ENCODE assay signal across 23 cellular contexts in genomic region chr2:15619938-15620337, GRCh38.
"Had no signal": no experiment of that assay in that cellular context is flagged by ENCODE, and none has a peak within 500 bp of the region (broad histone marks: within the 10 kb centered on the region; RNA-seq: fewer than 3 reads in every experiment).

No MANE protein-coding gene starts in this region.

- DNase-seq: stimulated activated CD4-positive, alpha-beta T cell treated with anti-CD3 and anti-CD28 coated beads, Interleukin-2, amount 100 ng/mL, for 48 hours; stimulated activated CD4-positive, alpha-beta T cell treated with anti-CD3 and anti-CD28 coated beads, Interleukin-4, amount 100 ng/mL, for 1 hour; stimulated activated CD4-positive, alpha-beta T cell treated with anti-CD3 and anti-CD28 coated beads, Interleukin-4, amount 100 ng/mL, for 24 hours; stimulated activated CD4-positive, alpha-beta T cell treated with anti-CD3 and anti-CD28 coated beads, Interleukin-4, amount 100 ng/mL, for 4 hours; stimulated activated CD8-positive, alpha-beta memory T cell treated with anti-CD3 and anti-CD28 coated beads, Interleukin-4, amount 100 ng/mL, for 48 hours; stimulated activated naive B cell treated with anti-CD40 and anti-IgM and Interleukin-4, amounts not matched to agents 10 μg/mL and 1 μg/mL and 100 μg/mL, for 72 hours; stimulated activated naive CD4-positive, alpha-beta T cell; stimulated activated naive CD4-positive, alpha-beta T cell treated with Interleukin-2 at 50 U/mL for 16 hours; stimulated activated naive CD8-positive, alpha-beta T cell treated with anti-CD3 and anti-CD28 coated beads, Interleukin-15, amount 100 ng/mL, for 72 hours; stimulated activated naive CD8-positive, alpha-beta T cell treated with anti-CD3 and anti-CD28 coated beads, Interleukin-15, Interleukin-2, amounts not matched to agents 100 U/mL and 50 U/mL, for 24 hours; stomach; substantia nigra; testis; thyroid gland; tibial artery; transverse colon; trophoblast cell; upper lobe of right lung; uterus had no signal

- H3K27ac Mint-ChIP-seq: stimulated activated effector memory CD8-positive, alpha-beta T cell treated with anti-CD3 and anti-CD28 coated beads, Interleukin-12 subunit alpha, Interleukin-12 subunit beta, amount 100 ng/mL, for 72 hours; stimulated activated memory B cell treated with anti-CD40 and anti-IgM and Interleukin-4, amounts not matched to agents 10 μg/mL and 1 μg/mL and 100 μg/mL, for 72 hours; stimulated activated naive B cell treated with anti-CD40 and anti-IgM and Interleukin-4, amounts not matched to agents 10 μg/mL and 1 μg/mL and 100 μg/mL, for 72 hours; stimulated activated naive CD8-positive, alpha-beta T cell treated with anti-CD3 and anti-CD28 coated beads, Interleukin-15, amount 100 ng/mL, for 72 hours; stimulated activated naive CD8-positive, alpha-beta T cell treated with anti-CD3 and anti-CD28 coated beads, Interleukin-15, Interleukin-2, amounts not matched to agents 100 ng/mL and 50 ng/mL, for 24 hours; type B pancreatic cell had no signal

- H3K27me3 Mint-ChIP-seq: stimulated activated memory B cell treated with anti-CD40 and anti-IgM and Interleukin-4, amounts not matched to agents 10 μg/mL and 1 μg/mL and 100 μg/mL, for 72 hours; stimulated activated naive B cell treated with anti-CD40 and anti-IgM and Interleukin-4, amounts not matched to agents 10 μg/mL and 1 μg/mL and 100 μg/mL, for 72 hours; stimulated activated naive CD8-positive, alpha-beta T cell treated with anti-CD3 and anti-CD28 coated beads, Interleukin-15, amount 100 ng/mL, for 72 hours; stimulated activated naive CD8-positive, alpha-beta T cell treated with anti-CD3 and anti-CD28 coated beads, Interleukin-15, Interleukin-2, amounts not matched to agents 100 ng/mL and 50 ng/mL, for 24 hours; type B pancreatic cell had no signal

- H3K4me1 Mint-ChIP-seq: stimulated activated effector memory CD8-positive, alpha-beta T cell treated with anti-CD3 and anti-CD28 coated beads, Interleukin-12 subunit alpha, Interleukin-12 subunit beta, amount 100 ng/mL, for 72 hours; stimulated activated memory B cell treated with anti-CD40 and anti-IgM and Interleukin-4, amounts not matched to agents 10 μg/mL and 1 μg/mL and 100 μg/mL, for 72 hours; stimulated activated naive CD8-positive, alpha-beta T cell treated with anti-CD3 and anti-CD28 coated beads, Interleukin-15, amount 100 ng/mL, for 72 hours had no signal

- H3K4me3 Mint-ChIP-seq: stimulated activated effector memory CD8-positive, alpha-beta T cell treated with anti-CD3 and anti-CD28 coated beads, Interleukin-12 subunit alpha, Interleukin-12 subunit beta, amount 100 ng/mL, for 72 hours; stimulated activated memory B cell treated with anti-CD40 and anti-IgM and Interleukin-4, amounts not matched to agents 10 μg/mL and 1 μg/mL and 100 μg/mL, for 72 hours; stimulated activated naive B cell treated with anti-CD40 and anti-IgM and Interleukin-4, amounts not matched to agents 10 μg/mL and 1 μg/mL and 100 μg/mL, for 72 hours; stimulated activated naive CD8-positive, alpha-beta T cell treated with anti-CD3 and anti-CD28 coated beads, Interleukin-15, amount 100 ng/mL, for 72 hours; stimulated activated naive CD8-positive, alpha-beta T cell treated with anti-CD3 and anti-CD28 coated beads, Interleukin-15, Interleukin-2, amounts not matched to agents 100 ng/mL and 50 ng/mL, for 24 hours; type B pancreatic cell had no signal
